14 cellular contexts compared by ENCODE assay signal in genomic region chr12:25056011-25056410, GRCh38.
DNase-seq lines count a peak whose midpoint lies in the region; ATAC-seq and TF ChIP-seq lines count a peak whose summit lies in the region.
"Had no signal": no experiment of that assay in that cellular context is flagged by ENCODE, and none has a peak within 500 bp of the region (broad histone marks: within the 10 kb centered on the region; RNA-seq: fewer than 3 reads in every experiment).

No MANE protein-coding gene starts in this region.

- H3K36me3 Mint-ChIP-seq in activated CD4-positive, alpha-beta T cell treated with anti-CD3 and anti-CD28 coated beads for 36 hours (ENCODE audit: low read depth) = no peaks in the 10 kb centered on the region
- H3K36me3 Mint-ChIP-seq in activated naive CD8-positive, alpha-beta T cell treated with anti-CD3 and anti-CD28 coated beads, Interleukin-2, amount 50 U/mL, for 24 hours (ENCODE audit: low read depth) = no peaks in the 10 kb centered on the region
- no peaks in the 10 kb centered on the region for H3K36me3 Mint-ChIP-seq in WTC11

- H4K8ac ChIP-seq in mesendoderm (ENCODE audit: low read depth, low read length) = no peak overlapping the region

- peaks cover 57% of the 10 kb centered on the region for H3K4me1 Mint-ChIP-seq in activated CD4-positive, alpha-beta T cell treated with anti-CD3 and anti-CD28 coated beads for 36 hours
- peaks cover 77% of the 10 kb centered on the region for H3K4me1 Mint-ChIP-seq in activated naive CD8-positive, alpha-beta T cell treated with anti-CD3 and anti-CD28 coated beads, Interleukin-2, amount 50 U/mL, for 24 hours
- H3K4me1 Mint-ChIP-seq in WTC11 = peaks cover 8% of the 10 kb centered on the region

- peaks cover 68% of the 10 kb centered on the region for H3K4me1 ChIP-seq in Karpas-422 (ENCODE audit: low read length)
- no peaks in the 10 kb centered on the region for H3K4me1 ChIP-seq in mesendoderm (ENCODE audit: control insufficient read depth, low read depth, low read length)

- no peaks in the 10 kb centered on the region for H3K9me2 ChIP-seq in Karpas-422 (replicated peaks; ENCODE audit: insufficient read depth, low read length)

- H3K27me3 Mint-ChIP-seq in activated CD4-positive, alpha-beta T cell treated with anti-CD3 and anti-CD28 coated beads for 36 hours = no peaks in the 10 kb centered on the region
- no peaks in the 10 kb centered on the region for H3K27me3 Mint-ChIP-seq in activated naive CD8-positive, alpha-beta T cell treated with anti-CD3 and anti-CD28 coated beads, Interleukin-2, amount 50 U/mL, for 24 hours
- no peaks in the 10 kb centered on the region for H3K27me3 Mint-ChIP-seq in WTC11 (ENCODE audit: low read depth)

- H3K27ac ChIP-seq in Karpas-422 (ENCODE audit: low read length) (peak overlapping the region; percentile 100), mesendoderm (ENCODE audit: low read depth, low read length) (no peak overlapping the region)
- H3K27ac ChIP-seq: KMS-11, transverse colon had no signal

- H3K4me3 ChIP-seq in Karpas-422 (ENCODE audit: low read length) (peak overlapping the region; percentile 95), mesendoderm (ENCODE audit: low read length) (no peak overlapping the region)
- H3K4me3 ChIP-seq: lung, transverse colon had no signal

- POLR2A ChIA-PET in activated CD4-positive, alpha-beta T cell treated with anti-CD3 and anti-CD28 coated beads for 36 hours (lab: Charles Lee) = interaction anchor here (0.7 kb wide), 1 partner anchor 33 kb away, joined by 4 read pairs; no protein-coding TSS in a partner anchor
- POLR2A ChIA-PET in WTC11 (lab: Charles Lee) = no interaction called here

- H3K27ac Mint-ChIP-seq in activated CD4-positive, alpha-beta T cell treated with anti-CD3 and anti-CD28 coated beads for 36 hours = peak overlapping the region; percentile 84
- H3K27ac Mint-ChIP-seq in activated naive CD8-positive, alpha-beta T cell treated with anti-CD3 and anti-CD28 coated beads, Interleukin-2, amount 50 U/mL, for 24 hours = peak overlapping the region; percentile 75
- H3K27ac Mint-ChIP-seq in WTC11 = no peak overlapping the region

- H3K79me1 ChIP-seq in mesendoderm (ENCODE audit: low read length) = no peaks in the 10 kb centered on the region

- peak overlapping the region; percentile 94 for H3K9ac ChIP-seq in Karpas-422 (ENCODE audit: low read length)
- no peak overlapping the region for H3K9ac ChIP-seq in mesendoderm (ENCODE audit: low read length)
- H3K9ac ChIP-seq: KMS-11 had no signal

- no peak overlapping the region for H2BK5ac ChIP-seq in mesendoderm (ENCODE audit: low read length)

- H3K79me2 ChIP-seq in Karpas-422 (ENCODE audit: low read length) = peaks cover 85% of the 10 kb centered on the region
- H3K79me2 ChIP-seq in mesendoderm (ENCODE audit: control insufficient read depth, insufficient read depth, low read length) = no peaks in the 10 kb centered on the region

- H3K4me2 ChIP-seq in Karpas-422 (ENCODE audit: low read depth, low read length, poor library complexity, severe bottlenecking) (peak overlapping the region; percentile 95), mesendoderm (ENCODE audit: low read length) (no peak overlapping the region)
- H3K4me2 ChIP-seq: KMS-11 had no signal

- no peak for ATAC-seq in activated CD4-positive, alpha-beta T cell treated with anti-CD3 and anti-CD28 coated beads for 36 hours
- ATAC-seq in activated naive CD8-positive, alpha-beta T cell treated with anti-CD3 and anti-CD28 coated beads, Interleukin-2, amount 50 U/mL, for 24 hours = no peak
- no peak for ATAC-seq in WTC11
- no peak for ATAC-seq in GM18511 (IDR thresholded peaks at IDR 0.05; ENCODE audit: unreplicated experiment)

- no peak for TF ChIP-seq CTCF in WTC11 (IDR thresholded peaks at IDR 0.05)

- intact Hi-C loops in activated CD4-positive, alpha-beta T cell treated with anti-CD3 and anti-CD28 coated beads for 36 hours (cut with DNase I, micrococcal nuclease) = loop anchor here in 1 of 2 experiments (10.0 kb wide), 2 partner anchors 341 to 1689 kb away; no protein-coding TSS in a partner anchor

- H3K27me3 ChIP-seq in Karpas-422 (ENCODE audit: low read length) = no peaks in the 10 kb centered on the region
- H3K27me3 ChIP-seq in mesendoderm (ENCODE audit: insufficient read depth, low read length, poor library complexity) = no peaks in the 10 kb centered on the region
- H3K27me3 ChIP-seq: transverse colon had no signal

- CTCF ChIA-PET in activated CD4-positive, alpha-beta T cell treated with anti-CD3 and anti-CD28 coated beads for 36 hours (lab: Charles Lee) = interaction anchor here (0.6 to 0.7 kb wide), 2 partner anchors 34 to 65 kb away, joined by 3 read pairs; no protein-coding TSS in a partner anchor
- CTCF ChIA-PET in WTC11 (lab: Charles Lee) = no interaction called here

- H4K5ac ChIP-seq in mesendoderm (ENCODE audit: low read length) = no peak overlapping the region

- no peak overlapping the region for H2AFZ ChIP-seq in Karpas-422 (ENCODE audit: low read length)

- H3K23ac ChIP-seq in mesendoderm (ENCODE audit: low read length) = no peak overlapping the region

- no peak overlapping the region for H2AK5ac ChIP-seq in mesendoderm (ENCODE audit: low read length)

- no peak overlapping the region for H2BK120ac ChIP-seq in mesendoderm (ENCODE audit: low read depth, low read length)

- H3K18ac ChIP-seq in mesendoderm (ENCODE audit: low read length) = no peak overlapping the region

- no peaks in the 10 kb centered on the region for H3K9me3 ChIP-seq in Karpas-422 (ENCODE audit: low read length)
- H3K9me3 ChIP-seq: transverse colon had no signal

- H3K9me3 Mint-ChIP-seq in activated CD4-positive, alpha-beta T cell treated with anti-CD3 and anti-CD28 coated beads for 36 hours (ENCODE audit: low read depth) = no peaks in the 10 kb centered on the region
- H3K9me3 Mint-ChIP-seq in activated naive CD8-positive, alpha-beta T cell treated with anti-CD3 and anti-CD28 coated beads, Interleukin-2, amount 50 U/mL, for 24 hours = no peaks in the 10 kb centered on the region
- no peaks in the 10 kb centered on the region for H3K9me3 Mint-ChIP-seq in WTC11

- peak overlapping the region; percentile 60 for H3K4me3 Mint-ChIP-seq in activated CD4-positive, alpha-beta T cell treated with anti-CD3 and anti-CD28 coated beads for 36 hours
- peak overlapping the region; percentile 97 for H3K4me3 Mint-ChIP-seq in activated naive CD8-positive, alpha-beta T cell treated with anti-CD3 and anti-CD28 coated beads, Interleukin-2, amount 50 U/mL, for 24 hours
- no peak overlapping the region for H3K4me3 Mint-ChIP-seq in WTC11

- DNase-seq in activated CD4-positive, alpha-beta T cell treated with anti-CD3 and anti-CD28 coated beads for 36 hours = no peak
- DNase-seq in activated CD4-positive, alpha-beta T cell treated with anti-CD3 and anti-CD28 coated beads, Interleukin-2, amount 50 U/mL, for 4 hours = no peak
- DNase-seq in Karpas-422 (peak; percentile 69), pons (ENCODE audit: low spot score) (peak; percentile 19), WTC11 (ENCODE audit: low spot score) (no peak), mesendoderm (no peak)
- DNase-seq in activated naive CD8-positive, alpha-beta T cell treated with anti-CD3 and anti-CD28 coated beads, Interleukin-2, amount 50 U/mL, for 24 hours = no peak
- DNase-seq: activated CD4-positive, alpha-beta T cell treated with anti-CD3 and anti-CD28 coated beads for 1 hour; NCI-H2081; occipital lobe; transverse colon had no signal

- H3K4ac ChIP-seq in mesendoderm (ENCODE audit: low read depth, low read length) = no peak overlapping the region

- no peak overlapping the region for H2BK15ac ChIP-seq in mesendoderm (replicated peaks; ENCODE audit: low read depth)

- H3K36me3 ChIP-seq in Karpas-422 (ENCODE audit: insufficient read depth, low read length) = peaks cover 38% of the 10 kb centered on the region
- no peaks in the 10 kb centered on the region for H3K36me3 ChIP-seq in mesendoderm (ENCODE audit: control insufficient read depth, insufficient read depth, low read length)
- H3K36me3 ChIP-seq: transverse colon had no signal

- no CpG with 5 or more reads among the region's 5 CpGs for WGBS in mesendoderm (ENCODE audit: extremely low coverage, insufficient coverage, low lambda C conversion rate)

- peaks cover 11% of the 10 kb centered on the region for H4K20me1 ChIP-seq in Karpas-422 (ENCODE audit: insufficient read depth, low read depth, low read length)

- no peak overlapping the region for H3K56ac ChIP-seq in mesendoderm (ENCODE audit: low read length)

TF ChIP-seq in WTC11, 78 proteins besides CTCF, POLR2A, EP300 and RAD21 (continues in another document):
- no peak for TF ChIP-seq MYBL2 (CRISPR knock-in tag; IDR thresholded peaks at IDR 0.05)
- no peak for TF ChIP-seq USF2 (CRISPR knock-in tag; IDR thresholded peaks at IDR 0.05)
- TF ChIP-seq, protein P1, sequence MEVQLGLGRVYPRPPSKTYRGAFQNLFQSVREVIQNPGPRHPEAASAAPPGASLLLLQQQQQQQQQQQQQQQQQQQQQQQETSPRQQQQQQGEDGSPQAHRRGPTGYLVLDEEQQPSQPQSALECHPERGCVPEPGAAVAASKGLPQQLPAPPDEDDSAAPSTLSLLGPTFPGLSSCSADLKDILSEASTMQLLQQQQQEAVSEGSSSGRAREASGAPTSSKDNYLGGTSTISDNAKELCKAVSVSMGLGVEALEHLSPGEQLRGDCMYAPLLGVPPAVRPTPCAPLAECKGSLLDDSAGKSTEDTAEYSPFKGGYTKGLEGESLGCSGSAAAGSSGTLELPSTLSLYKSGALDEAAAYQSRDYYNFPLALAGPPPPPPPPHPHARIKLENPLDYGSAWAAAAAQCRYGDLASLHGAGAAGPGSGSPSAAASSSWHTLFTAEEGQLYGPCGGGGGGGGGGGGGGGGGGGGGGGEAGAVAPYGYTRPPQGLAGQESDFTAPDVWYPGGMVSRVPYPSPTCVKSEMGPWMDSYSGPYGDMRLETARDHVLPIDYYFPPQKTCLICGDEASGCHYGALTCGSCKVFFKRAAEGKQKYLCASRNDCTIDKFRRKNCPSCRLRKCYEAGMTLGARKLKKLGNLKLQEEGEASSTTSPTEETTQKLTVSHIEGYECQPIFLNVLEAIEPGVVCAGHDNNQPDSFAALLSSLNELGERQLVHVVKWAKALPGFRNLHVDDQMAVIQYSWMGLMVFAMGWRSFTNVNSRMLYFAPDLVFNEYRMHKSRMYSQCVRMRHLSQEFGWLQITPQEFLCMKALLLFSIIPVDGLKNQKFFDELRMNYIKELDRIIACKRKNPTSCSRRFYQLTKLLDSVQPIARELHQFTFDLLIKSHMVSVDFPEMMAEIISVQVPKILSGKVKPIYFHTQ (CRISPR knock-in tag; IDR thresholded peaks at IDR 0.05) = no peak

Comparison
In these comparisons a context has a peak if more than half of its experiments do, and no peak if none do; other contexts are left out.
1. DNase-seq: peak in Karpas-422 (single experiment) and pons (single experiment); none in activated CD4-positive, alpha-beta T cell treated with anti-CD3 and anti-CD28 coated beads for 36 hours (single experiment), activated CD4-positive, alpha-beta T cell treated with anti-CD3 and anti-CD28 coated beads, Interleukin-2, amount 50 U/mL, for 4 hours (0 of 2), activated naive CD8-positive, alpha-beta T cell treated with anti-CD3 and anti-CD28 coated beads, Interleukin-2, amount 50 U/mL, for 24 hours (single experiment), WTC11 (single experiment) and mesendoderm (single experiment).